1 cellular context compared by ENCODE assay signal in genomic region chr1:55298167-55298894, GRCh38.
TF ChIP-seq lines count a peak whose summit lies in the region.

No MANE protein-coding gene starts in this region.

TF ChIP-seq in GM23338, 12 proteins besides CTCF, POLR2A, EP300 and RAD21:
- TF ChIP-seq ZNF462 (CRISPR knock-in tag; IDR thresholded peaks at IDR 0.05), result no peak
- no peak for TF ChIP-seq ETS1 (IDR thresholded peaks at IDR 0.05)
- no peak for TF ChIP-seq CREB1 (CRISPR knock-in tag; IDR thresholded peaks at IDR 0.05; ENCODE audit: low read depth)
- no peak for TF ChIP-seq JUNB (IDR thresholded peaks at IDR 0.05; ENCODE audit: unreplicated experiment)
- no peak for TF ChIP-seq NANOG (IDR thresholded peaks at IDR 0.05; ENCODE audit: borderline replicate concordance)
- TF ChIP-seq ZNF114 (CRISPR knock-in tag; IDR thresholded peaks at IDR 0.05), result no peak
- TF ChIP-seq POLR2AphosphoS5 (IDR thresholded peaks at IDR 0.05; ENCODE audit: low read depth), result no peak
